12 cellular contexts compared by ENCODE assay signal in the genomic region with DNA sequence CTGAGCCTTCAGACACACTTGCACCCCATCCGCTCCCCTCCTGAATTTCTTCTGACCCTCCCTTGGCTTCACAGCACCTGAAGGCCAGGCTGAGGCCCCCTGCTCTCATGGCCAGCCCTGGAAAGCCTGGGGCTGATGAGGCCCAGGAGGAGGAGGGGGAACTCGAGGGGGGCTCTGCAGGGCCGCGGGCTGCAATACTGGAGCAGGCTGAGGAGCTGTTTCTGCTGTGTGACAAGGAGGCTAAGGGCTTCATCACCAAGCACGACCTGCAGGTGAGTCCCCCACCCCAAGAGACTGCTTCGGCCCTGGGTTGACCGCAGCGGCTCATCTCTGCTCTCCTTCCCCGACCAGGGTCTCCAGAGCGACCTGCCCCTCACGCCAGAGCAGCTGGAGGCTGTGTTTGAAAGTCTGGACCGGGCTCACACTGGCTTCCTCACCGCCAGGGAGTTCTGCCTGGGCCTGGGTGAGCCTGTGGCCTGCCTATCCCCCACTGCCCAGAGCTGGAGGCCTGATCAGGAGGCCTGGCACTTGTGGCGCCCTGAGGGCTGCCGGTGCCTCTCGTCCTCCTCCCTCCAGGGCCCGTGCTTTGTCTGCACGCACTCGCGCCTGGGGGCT. TPM values are rescaled to one million over a fixed set of nuclear protein-coding genes. Genes with fewer than 3 reads are reported as not detected.
A peak's percentile ranks its signal among the peaks of the same experiment; 100 is the strongest.
DNase-seq lines count a peak whose midpoint lies in the region; ATAC-seq and TF ChIP-seq lines count a peak whose summit lies in the region.
"Had no signal": no experiment of that assay in that cellular context is flagged by ENCODE, and none has a peak within 500 bp of the region (broad histone marks: within the 10 kb centered on the region; RNA-seq: fewer than 3 reads in every experiment).

No MANE protein-coding gene starts in this region.

- H3K9me3 ChIP-seq in left lung: no peaks in the 10 kb centered on the region
- H3K9me3 ChIP-seq: SJCRH30 had no signal

- H3K9me3 Mint-ChIP-seq in activated naive CD8-positive, alpha-beta T cell treated with anti-CD3 and anti-CD28 coated beads for 36 hours: no peaks in the 10 kb centered on the region
- no peaks in the 10 kb centered on the region for H3K9me3 Mint-ChIP-seq in stimulated activated effector memory CD8-positive, alpha-beta T cell treated with anti-CD3 and anti-CD28 coated beads, Interleukin-12 subunit alpha, Interleukin-12 subunit beta, amount 100 ng/mL, for 72 hours

- ATAC-seq in left lung: no peak
- ATAC-seq in stimulated activated effector memory CD8-positive, alpha-beta T cell treated with anti-CD3 and anti-CD28 coated beads, Interleukin-12 subunit alpha, Interleukin-12 subunit beta, amount 100 ng/mL, for 72 hours: no peak
- ATAC-seq in HG03135 (IDR thresholded peaks at IDR 0.05; ENCODE audit: unreplicated experiment): no peak

- in situ Hi-C loops in GM13976 (cut with MboI; ENCODE audit: low sequenced_read_pairs, unreplicated experiment): no loop called here

- peaks cover 19% of the 10 kb centered on the region for H3K4me1 Mint-ChIP-seq in activated naive CD8-positive, alpha-beta T cell treated with anti-CD3 and anti-CD28 coated beads for 36 hours
- H3K4me1 Mint-ChIP-seq in stimulated activated effector memory CD8-positive, alpha-beta T cell treated with anti-CD3 and anti-CD28 coated beads, Interleukin-12 subunit alpha, Interleukin-12 subunit beta, amount 100 ng/mL, for 72 hours: peaks cover 16% of the 10 kb centered on the region

- TF ChIP-seq CTCF in left lung (IDR thresholded peaks at IDR 0.05) (no peak), GM13976 (IDR thresholded peaks at IDR 0.05; ENCODE audit: borderline replicate concordance, control extremely low read depth, extremely low read depth, insufficient read depth, missing control alignments) (no peak)

- peaks cover 0 to 18% of the 10 kb centered on the region in 2 donors for H3K36me3 ChIP-seq in left lung
- H3K36me3 ChIP-seq: SJCRH30 had no signal

- H3K27ac ChIP-seq in left lung: peak overlapping the region; percentile 44 to 80
- H3K27ac ChIP-seq: epithelial cell of prostate had no signal

- H3K27me3 Mint-ChIP-seq in activated naive CD8-positive, alpha-beta T cell treated with anti-CD3 and anti-CD28 coated beads for 36 hours: peaks cover 43% of the 10 kb centered on the region

- H3K4me3 Mint-ChIP-seq in activated naive CD8-positive, alpha-beta T cell treated with anti-CD3 and anti-CD28 coated beads for 36 hours: peak overlapping the region; percentile 32
- H3K4me3 Mint-ChIP-seq in stimulated activated effector memory CD8-positive, alpha-beta T cell treated with anti-CD3 and anti-CD28 coated beads, Interleukin-12 subunit alpha, Interleukin-12 subunit beta, amount 100 ng/mL, for 72 hours: peak overlapping the region; percentile 70

- intact Hi-C loops in left lung (cut with DNase I): no loop called here

- H3K4me3 ChIP-seq in left lung: peak overlapping the region in 1 of 2 donors; percentile 43

- H3K36me3 Mint-ChIP-seq in activated naive CD8-positive, alpha-beta T cell treated with anti-CD3 and anti-CD28 coated beads for 36 hours: peaks cover 9% of the 10 kb centered on the region
- H3K36me3 Mint-ChIP-seq in stimulated activated effector memory CD8-positive, alpha-beta T cell treated with anti-CD3 and anti-CD28 coated beads, Interleukin-12 subunit alpha, Interleukin-12 subunit beta, amount 100 ng/mL, for 72 hours: peaks cover 13% of the 10 kb centered on the region

- H3K27me3 ChIP-seq in left lung: peaks cover 7 to 45% of the 10 kb centered on the region in 2 donors
- H3K27me3 ChIP-seq: SJCRH30 had no signal

- no peak overlapping the region for H3K27ac Mint-ChIP-seq in activated naive CD8-positive, alpha-beta T cell treated with anti-CD3 and anti-CD28 coated beads for 36 hours
- no peak overlapping the region for H3K27ac Mint-ChIP-seq in stimulated activated effector memory CD8-positive, alpha-beta T cell treated with anti-CD3 and anti-CD28 coated beads, Interleukin-12 subunit alpha, Interleukin-12 subunit beta, amount 100 ng/mL, for 72 hours

- H3K4me1 ChIP-seq in left lung: peaks cover 44 to 88% of the 10 kb centered on the region in 2 donors

- peak; percentile 63 for DNase-seq in NCI-H2227 (lab: John Stamatoyannopoulos, UW; ENCODE audit: unreplicated experiment)
- DNase-seq in NCI-H2227 treated with DMSO at 0.1 percent for 48 hours (lab: John Stamatoyannopoulos, UW): no peak
- DNase-seq in activated naive CD8-positive, alpha-beta T cell treated with anti-CD3 and anti-CD28 coated beads for 36 hours: no peak
- no peak for DNase-seq in left lung
- DNase-seq in stimulated activated effector memory CD8-positive, alpha-beta T cell treated with anti-CD3 and anti-CD28 coated beads, Interleukin-12 subunit alpha, Interleukin-12 subunit beta, amount 100 ng/mL, for 72 hours (ENCODE audit: low spot score in 2 of 2): no peak
- no peak for DNase-seq in NCI-H187 (lab: John Stamatoyannopoulos, UW)
- DNase-seq in GM13976 (ENCODE audit: low spot score): no peak
- DNase-seq: 8988T, NCI-H1436 had no signal

RNA-seq across cellular contexts. Expression of gene CRACR2B, which starts 0.9 kb away (rescaled TPM):
- 1 to 10 TPM in 1 of 2 experiments, under 1 TPM in 1; 0.76 to 1.1 TPM for total RNA-seq in activated naive CD8-positive, alpha-beta T cell treated with anti-CD3 and anti-CD28 coated beads for 36 hours
- 10 to 100 TPM; 22.6 to 32.1 TPM for total RNA-seq in left lung

RNA-seq across cellular contexts. Expression of gene CD151, which starts 4.1 kb away (rescaled TPM):
- 10 to 100 TPM; 47.3 to 51.1 TPM for total RNA-seq in activated naive CD8-positive, alpha-beta T cell treated with anti-CD3 and anti-CD28 coated beads for 36 hours
- 100 to 1,000 TPM; 501 to 815 TPM for total RNA-seq in left lung

RNA-seq across cellular contexts. Expression of gene PNPLA2, which starts 9.9 kb away (rescaled TPM):
- total RNA-seq in activated naive CD8-positive, alpha-beta T cell treated with anti-CD3 and anti-CD28 coated beads for 36 hours: 10 to 100 TPM; 32.7 to 34.7 TPM
- total RNA-seq in left lung: 100 to 1,000 TPM in 1 of 2 donors, 10 to 100 TPM in 1; 96.3 to 128 TPM

RNA-seq across cellular contexts. Expression of gene POLR2L, which starts 13.7 kb away (rescaled TPM):
- total RNA-seq in activated naive CD8-positive, alpha-beta T cell treated with anti-CD3 and anti-CD28 coated beads for 36 hours: 100 to 1,000 TPM; 121 to 134 TPM
- total RNA-seq in left lung: 100 to 1,000 TPM; 140 to 227 TPM

RNA-seq across cellular contexts. Expression of gene TSPAN4, which starts 14.0 kb away (rescaled TPM):
- total RNA-seq in activated naive CD8-positive, alpha-beta T cell treated with anti-CD3 and anti-CD28 coated beads for 36 hours: 10 to 100 TPM; 12.8 to 16.2 TPM
- 100 to 1,000 TPM; 129 to 132 TPM for total RNA-seq in left lung

Comparison
In these comparisons a context has a peak if more than half of its experiments do, and no peak if none do; other contexts are left out.
1. RNA of gene CRACR2B, which starts 0.9 kb away (total RNA-seq): 22.6 to 32.1 TPM in left lung; 0.76 to 1.1 TPM in activated naive CD8-positive, alpha-beta T cell treated with anti-CD3 and anti-CD28 coated beads for 36 hours; every median in the first group is over 10 times any median in the second.
2. RNA of gene CD151, which starts 4.1 kb away (total RNA-seq): 501 to 815 TPM in left lung; 47.3 to 51.1 TPM in activated naive CD8-positive, alpha-beta T cell treated with anti-CD3 and anti-CD28 coated beads for 36 hours; every median in the first group is over 4 times any median in the second.